Comparison of ENCODE assay signal across 8 cellular contexts in genomic region chr11:71252434-71252781, GRCh38. TPM values are rescaled to one million over a fixed set of nuclear protein-coding genes. Genes with fewer than 3 reads are reported as not detected.
DNase-seq lines count a peak whose midpoint lies in the region; ATAC-seq and TF ChIP-seq lines count a peak whose summit lies in the region.

SHANK2 (minus strand) TSS chr11:71252577; CDS start chr11:71147326, 105,251 bp downstream.

- no peaks in the 10 kb centered on the region for H3K9me3 Mint-ChIP-seq in CD4-positive, alpha-beta T cell

- BruUV-seq in PC-3 (replicated peaks; lab: Mats Ljungman, UMichigan), result no TSS peak

- intact Hi-C loops in PC-3 (cut with micrococcal nuclease), result loop anchor here (2.0 kb wide), 2 partner anchors 76 to 166 kb away; no protein-coding TSS in a partner anchor
- intact Hi-C loops in ovary (cut with DNase I), result no loop called here
- intact Hi-C loops in CD4-positive, alpha-beta T cell (cut with DNase I, micrococcal nuclease), result no loop called here

- no peak for TF ChIP-seq EP300 in ovary (IDR thresholded peaks at IDR 0.05)

- TF ChIP-seq CTCF in PC-3 (conservative IDR thresholded peaks at IDR 0.05; ENCODE audit: low read depth, low read length) (no peak), foreskin keratinocyte (conservative IDR thresholded peaks at IDR 0.05) (no peak), ovary (IDR thresholded peaks at IDR 0.05) (no peak)
- TF ChIP-seq CTCF in CD4-positive, alpha-beta T cell (IDR thresholded peaks at IDR 0.05), result no peak

- H3K4me3 Mint-ChIP-seq in CD4-positive, alpha-beta T cell, result no peak within 1 kb of the TSS

- H3K27ac ChIP-seq in PC-3 (ENCODE audit: low read length) (peak within 1 kb of the TSS; percentile 82), foreskin keratinocyte (no peak within 1 kb of the TSS), ovary (no peak within 1 kb of the TSS)
- no peak within 1 kb of the TSS for H3K27ac ChIP-seq in CD4-positive, alpha-beta T cell (ENCODE audit: low read depth, low read length)

- H3K27me3 Mint-ChIP-seq in CD4-positive, alpha-beta T cell, result peaks cover 70% of the 10 kb centered on the region

- TF ChIP-seq POLR2A in ovary (IDR thresholded peaks at IDR 0.05), result no peak

- H3K79me2 ChIP-seq in PC-3 (ENCODE audit: low read length), result peaks cover 45% of the 10 kb centered on the region

- ATAC-seq in PC-3 (peak; percentile 44), foreskin keratinocyte (peak; percentile 45)
- ATAC-seq in CD4-positive, alpha-beta T cell (ENCODE audit: poor library complexity), result no peak

- CTCF ChIA-PET in PC-3 (lab: Charles Lee), result interaction anchor here (0.5 to 3.5 kb wide), 6 partner anchors 34 to 200 kb away, joined by 3 to 45 read pairs (median 6); partner anchors contain the start of gene NADSYN1
- CTCF ChIA-PET in CD4-positive, alpha-beta T cell (lab: Charles Lee), result no interaction called here

- H3K27me3 ChIP-seq in PC-3 (ENCODE audit: low read length), result no peaks in the 10 kb centered on the region
- H3K27me3 ChIP-seq in foreskin keratinocyte, result peaks cover 45% of the 10 kb centered on the region
- H3K27me3 ChIP-seq in ovary, result no peaks in the 10 kb centered on the region
- H3K27me3 ChIP-seq in CD4-positive, alpha-beta T cell (ENCODE audit: control insufficient read depth, insufficient read depth, low read length), result peaks cover 64% of the 10 kb centered on the region

- H3K36me3 ChIP-seq in PC-3 (ENCODE audit: low read depth, low read length) (no peaks in the 10 kb centered on the region), ovary (no peaks in the 10 kb centered on the region)

- H3K4me1 Mint-ChIP-seq in CD4-positive, alpha-beta T cell (ENCODE audit: low read depth), result no peaks in the 10 kb centered on the region

- WGBS in ovary, 3 donors, result 0 to 1% (median 0%) methylated on average over 15 to 55 of the region's 55 CpGs

- H3K4me3 ChIP-seq in PC-3 (ENCODE audit: low read length) (peak within 1 kb of the TSS; percentile 95), ovary (peak within 1 kb of the TSS; percentile 12)

- no peaks in the 10 kb centered on the region for H3K9me2 ChIP-seq in PC-3 (replicated peaks; ENCODE audit: low read length)

- H3K9ac ChIP-seq in PC-3 (ENCODE audit: low read length), result peak within 1 kb of the TSS; percentile 80

- no peak within 1 kb of the TSS for H3K27ac Mint-ChIP-seq in CD4-positive, alpha-beta T cell

- H3K4me2 ChIP-seq in PC-3 (ENCODE audit: low read length), result peak within 1 kb of the TSS; percentile 99

- peak; percentile 11 for DNase-seq in COR-L47 (lab: John Stamatoyannopoulos, UW)
- DNase-seq in PC-3, result peak; percentile 74
- no peak for DNase-seq in foreskin keratinocyte
- DNase-seq in ovary, result no peak
- no peak for DNase-seq in CD4-positive, alpha-beta T cell
- DNase-seq in SKM-1 treated with dmso at 0.1 percent for 144 hours (lab: John Stamatoyannopoulos, UW; ENCODE audit: unreplicated experiment), result no peak
- no peak for DNase-seq in midbrain (lab: John Stamatoyannopoulos, UW)
- DNase-seq in cortex of kidney (lab: John Stamatoyannopoulos, UW), result no peak

- H2AFZ ChIP-seq in PC-3 (ENCODE audit: low read length), result peak within 1 kb of the TSS; percentile 99

- POLR2A ChIA-PET in PC-3 (lab: Charles Lee; ENCODE audit: unreplicated experiment), result no interaction called here
- POLR2A ChIA-PET in CD4-positive, alpha-beta T cell (lab: Charles Lee), result no interaction called here

- H3K9me3 ChIP-seq in PC-3 (ENCODE audit: low read length) (no peaks in the 10 kb centered on the region), ovary (no peaks in the 10 kb centered on the region)
- no peaks in the 10 kb centered on the region for H3K9me3 ChIP-seq in CD4-positive, alpha-beta T cell (ENCODE audit: control insufficient read depth, low read length)

- no peaks in the 10 kb centered on the region for H3K36me3 Mint-ChIP-seq in CD4-positive, alpha-beta T cell (ENCODE audit: low read depth)

- H3F3A ChIP-seq in PC-3 (ENCODE audit: low read length, unreplicated experiment), result no peaks in the 10 kb centered on the region

- H3K4me1 ChIP-seq in PC-3 (ENCODE audit: insufficient read depth, low read length) (peaks cover 20% of the 10 kb centered on the region), foreskin keratinocyte (no peaks in the 10 kb centered on the region), ovary (ENCODE audit: insufficient read depth) (no peaks in the 10 kb centered on the region)

- peaks cover 6% of the 10 kb centered on the region; the same call in 1 of the 2 replicates for H4K20me1 ChIP-seq in PC-3 (ENCODE audit: low read length)

RNA-seq across cellular contexts. Expression of gene SHANK2, which starts in this region (rescaled TPM):
- total RNA-seq in PC-3 (2014; rRNA removed), result 33.2 and 45.0 TPM in 2 replicates
- total RNA-seq in foreskin keratinocyte, result 1.5 TPM in 2 replicates
- polyA plus RNA-seq in foreskin keratinocyte, result 0.17 and 0.32 TPM in 2 replicates
- 10 to 100 TPM in 1 of 7 donors, 1 to 10 TPM in 4, under 1 TPM in 1, not detected in 1; 0.08 to 40.4 (median 3.2) TPM for total RNA-seq in ovary
- under 1 TPM; 0.05 to 0.23 TPM for polyA plus RNA-seq in ovary
- total RNA-seq in CD4-positive, alpha-beta T cell, result not detected

Comparison
In these comparisons a context has a peak if more than half of its experiments do, and no peak if none do; other contexts are left out.
1. DNase-seq: peak in COR-L47 (single experiment) and PC-3 (single experiment); none in foreskin keratinocyte (0 of 2), ovary (0 of 5), CD4-positive, alpha-beta T cell (0 of 10), SKM-1 treated with dmso at 0.1 percent for 144 hours (single experiment), midbrain (single experiment) and cortex of kidney (single experiment).